In the genomic region with DNA sequence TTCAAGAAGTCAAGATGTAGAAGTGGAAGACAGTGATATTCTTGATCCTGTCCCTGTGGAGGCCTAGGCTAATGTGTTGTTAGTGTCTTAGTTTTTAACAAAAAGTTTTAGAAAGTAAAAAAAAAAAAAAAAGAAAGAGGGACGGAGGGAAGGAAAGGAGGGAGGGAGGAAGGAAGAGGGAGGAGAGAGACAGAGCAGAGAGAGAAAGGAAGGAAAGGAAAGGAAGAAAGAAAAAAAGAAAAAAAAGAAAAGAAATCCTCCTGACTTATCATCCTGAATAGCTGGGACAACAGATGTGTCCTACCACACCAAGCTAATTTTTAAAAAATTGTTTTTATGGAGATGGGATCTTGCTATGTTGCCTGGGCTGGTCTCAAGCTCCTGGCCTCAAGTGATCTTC, we compare ENCODE assay signal across 28 cellular contexts. TPM values are rescaled to one million over a fixed set of nuclear protein-coding genes. Genes with fewer than 3 reads are reported as not detected.
DNase-seq lines count a peak whose midpoint lies in the region; ATAC-seq and TF ChIP-seq lines count a peak whose summit lies in the region.
"Had no signal": no experiment of that assay in that cellular context is flagged by ENCODE, and none has a peak within 500 bp of the region (broad histone marks: within the 10 kb centered on the region; RNA-seq: fewer than 3 reads in every experiment).

No MANE protein-coding gene starts in this region.

- no peak for TF ChIP-seq CTCF in HEK293 (tag by site-specific recombination; IDR thresholded peaks at IDR 0.05)
- TF ChIP-seq CTCF in stomach (IDR thresholded peaks at IDR 0.05), result no peak
- TF ChIP-seq CTCF in endothelial cell (IDR thresholded peaks at IDR 0.05; ENCODE audit: unreplicated experiment), result no peak
- no peak for TF ChIP-seq CTCF in coronary artery (IDR thresholded peaks at IDR 0.05)

- H3K27ac ChIP-seq in HEK293 (ENCODE audit: extremely low read depth, low read depth, low read length) (no peak overlapping the region), stomach (peak overlapping the region; percentile 40 to 69 (median 68)), coronary artery (no peak overlapping the region)
- H3K27ac ChIP-seq: 22Rv1, KMS-11 had no signal

- no peak for TF ChIP-seq EP300 in stomach (IDR thresholded peaks at IDR 0.05)

- no peak for ATAC-seq in HG03175 (IDR thresholded peaks at IDR 0.05; ENCODE audit: unreplicated experiment)
- ATAC-seq: Panc1 had no signal

- H3K27me3 ChIP-seq in stomach, result no peaks in the 10 kb centered on the region
- H3K27me3 ChIP-seq: BE2C had no signal

- no peaks in the 10 kb centered on the region for H3K9me3 Mint-ChIP-seq in activated T-cell treated with anti-CD3 and anti-CD28 coated beads, Interleukin-2, amount 50 U/mL, for 24 hours
- no peaks in the 10 kb centered on the region for H3K9me3 Mint-ChIP-seq in dendritic cell treated with granulocyte-macrophage colony-stimulating factor and Interleukin-4, amounts not matched to agents 40 ng/mL and 50 ng/mL, for 4 days
- H3K9me3 Mint-ChIP-seq in endothelial cell (ENCODE audit: unreplicated experiment), result no peaks in the 10 kb centered on the region
- H3K9me3 Mint-ChIP-seq: CD4-positive, alpha-beta memory T cell had no signal

- POLR2A ChIA-PET in HEK293 (lab: Yijun Ruan, JAX), result interaction anchor here (0.7 kb wide), 1 partner anchor 343 kb away, joined by 3 read pairs; a partner anchor contains a TSS

- peak overlapping the region; percentile 22 for H3K27ac Mint-ChIP-seq in activated T-cell treated with anti-CD3 and anti-CD28 coated beads, Interleukin-2, amount 50 U/mL, for 24 hours
- H3K27ac Mint-ChIP-seq in dendritic cell treated with granulocyte-macrophage colony-stimulating factor and Interleukin-4, amounts not matched to agents 40 ng/mL and 50 ng/mL, for 4 days, result peak overlapping the region; percentile 25
- no peak overlapping the region for H3K27ac Mint-ChIP-seq in endothelial cell (ENCODE audit: unreplicated experiment)

- WGBS in stomach, 5 donors, result 38 to 79% (median 62%) methylated on average over 1 of the region's 1 CpG

- H3K36me3 Mint-ChIP-seq in activated T-cell treated with anti-CD3 and anti-CD28 coated beads, Interleukin-2, amount 50 U/mL, for 24 hours (ENCODE audit: low read depth), result peaks cover 16% of the 10 kb centered on the region
- H3K36me3 Mint-ChIP-seq in dendritic cell treated with granulocyte-macrophage colony-stimulating factor and Interleukin-4, amounts not matched to agents 40 ng/mL and 50 ng/mL, for 4 days (ENCODE audit: low read depth), result peaks cover 22% of the 10 kb centered on the region
- H3K36me3 Mint-ChIP-seq in endothelial cell (ENCODE audit: low read depth, unreplicated experiment), result no peaks in the 10 kb centered on the region

- H3K27me3 Mint-ChIP-seq in activated T-cell treated with anti-CD3 and anti-CD28 coated beads, Interleukin-2, amount 50 U/mL, for 24 hours, result no peaks in the 10 kb centered on the region
- no peaks in the 10 kb centered on the region for H3K27me3 Mint-ChIP-seq in dendritic cell treated with granulocyte-macrophage colony-stimulating factor and Interleukin-4, amounts not matched to agents 40 ng/mL and 50 ng/mL, for 4 days
- H3K27me3 Mint-ChIP-seq in endothelial cell (ENCODE audit: unreplicated experiment), result no peaks in the 10 kb centered on the region
- H3K27me3 Mint-ChIP-seq: CD4-positive, alpha-beta memory T cell had no signal

- TF ChIP-seq POLR2A in stomach (IDR thresholded peaks at IDR 0.05), result no peak

- H3K4me3 ChIP-seq in HEK293 (ENCODE audit: low read depth, low read length) (no peak overlapping the region), stomach (no peak overlapping the region), coronary artery (no peak overlapping the region)

- peaks cover 4 to 8% of the 10 kb centered on the region in 2 experiments; a peak in 2 of 3 replicates for H3K36me3 ChIP-seq in HEK293 (ENCODE audit: control insufficient read depth in 2 of 2, insufficient read depth in 1 of 2, low read length in 2 of 2)
- H3K36me3 ChIP-seq in stomach, result peaks cover 0 to 11% (median 9%) of the 10 kb centered on the region in 4 donors
- H3K36me3 ChIP-seq: BE2C had no signal

- no peaks in the 10 kb centered on the region for H3K4me1 ChIP-seq in HEK293 (ENCODE audit: control insufficient read depth, insufficient read depth, low read length)
- H3K4me1 ChIP-seq in stomach, result peaks cover 0 to 30% (median 13%) of the 10 kb centered on the region in 4 donors
- H3K4me1 ChIP-seq: BE2C, Caco-2 had no signal

- no peak overlapping the region for H3K4me3 Mint-ChIP-seq in activated T-cell treated with anti-CD3 and anti-CD28 coated beads, Interleukin-2, amount 50 U/mL, for 24 hours
- H3K4me3 Mint-ChIP-seq in dendritic cell treated with granulocyte-macrophage colony-stimulating factor and Interleukin-4, amounts not matched to agents 40 ng/mL and 50 ng/mL, for 4 days, result no peak overlapping the region
- no peak overlapping the region for H3K4me3 Mint-ChIP-seq in endothelial cell (ENCODE audit: unreplicated experiment)
- H3K4me3 Mint-ChIP-seq: CD4-positive, alpha-beta memory T cell had no signal

- H3K9me3 ChIP-seq in HEK293 (ENCODE audit: control insufficient read depth, insufficient read depth, low read depth, low read length) (no peaks in the 10 kb centered on the region), stomach (no peaks in the 10 kb centered on the region)
- H3K9me3 ChIP-seq: BE2C, Caco-2 had no signal

- DNase-seq in activated T-cell treated with anti-CD3 and anti-CD28 coated beads, Interleukin-2, amount 50 U/mL, for 24 hours, result no peak
- DNase-seq in activated T-cell treated with anti-CD3 and anti-CD28 coated beads, Interleukin-2, amount 50 U/mL, for 48 hours, result no peak
- DNase-seq in stomach, result no peak
- DNase-seq in endothelial cell (ENCODE audit: low spot score), result no peak
- no peak for DNase-seq in coronary artery (ENCODE audit: low spot score)
- DNase-seq: ACHN; BE2C; Caco-2; CD4-positive, alpha-beta memory T cell; DMS 273 treated with DMSO at 0.1 percent for 48 hours; DMS79; GF-D8; HCEC 1CT; IMR-90; MM.1S; NCI-H1694 treated with DMSO at 0.1 percent for 48 hours; NCI-H2081 treated with DMSO at 0.1 percent for 48 hours; NCI-H2171; NCI-H226; NCI-H510A; NCI-H69; SHP77 treated with DMSO at 0.1 percent for 48 hours had no signal

- intact Hi-C loops in dendritic cell treated with granulocyte-macrophage colony-stimulating factor and Interleukin-4, amounts not matched to agents 40 ng/mL and 50 ng/mL, for 4 days (cut with micrococcal nuclease), result no loop called here
- intact Hi-C loops in stomach (cut with DNase I; ENCODE audit: low total_unique reads), result no loop called here

- CTCF ChIA-PET in HEK293 (lab: Yijun Ruan, JAX), result interaction anchor here (0.6 to 1.1 kb wide), 3 partner anchors 15 to 145 kb away, joined by 3 read pairs; no protein-coding TSS in a partner anchor

- peaks cover 8% of the 10 kb centered on the region for H3K4me1 Mint-ChIP-seq in activated T-cell treated with anti-CD3 and anti-CD28 coated beads, Interleukin-2, amount 50 U/mL, for 24 hours (ENCODE audit: low read depth)
- peaks cover 6% of the 10 kb centered on the region for H3K4me1 Mint-ChIP-seq in dendritic cell treated with granulocyte-macrophage colony-stimulating factor and Interleukin-4, amounts not matched to agents 40 ng/mL and 50 ng/mL, for 4 days (ENCODE audit: low read depth)
- H3K4me1 Mint-ChIP-seq in endothelial cell (ENCODE audit: unreplicated experiment), result peaks cover 4% of the 10 kb centered on the region

TF ChIP-seq in HEK293, 187 proteins besides CTCF, POLR2A, EP300 and RAD21:
- no peak for TF ChIP-seq ZBTB1 (tag by site-specific recombination; IDR thresholded peaks at IDR 0.05)
- TF ChIP-seq, protein P1, sequence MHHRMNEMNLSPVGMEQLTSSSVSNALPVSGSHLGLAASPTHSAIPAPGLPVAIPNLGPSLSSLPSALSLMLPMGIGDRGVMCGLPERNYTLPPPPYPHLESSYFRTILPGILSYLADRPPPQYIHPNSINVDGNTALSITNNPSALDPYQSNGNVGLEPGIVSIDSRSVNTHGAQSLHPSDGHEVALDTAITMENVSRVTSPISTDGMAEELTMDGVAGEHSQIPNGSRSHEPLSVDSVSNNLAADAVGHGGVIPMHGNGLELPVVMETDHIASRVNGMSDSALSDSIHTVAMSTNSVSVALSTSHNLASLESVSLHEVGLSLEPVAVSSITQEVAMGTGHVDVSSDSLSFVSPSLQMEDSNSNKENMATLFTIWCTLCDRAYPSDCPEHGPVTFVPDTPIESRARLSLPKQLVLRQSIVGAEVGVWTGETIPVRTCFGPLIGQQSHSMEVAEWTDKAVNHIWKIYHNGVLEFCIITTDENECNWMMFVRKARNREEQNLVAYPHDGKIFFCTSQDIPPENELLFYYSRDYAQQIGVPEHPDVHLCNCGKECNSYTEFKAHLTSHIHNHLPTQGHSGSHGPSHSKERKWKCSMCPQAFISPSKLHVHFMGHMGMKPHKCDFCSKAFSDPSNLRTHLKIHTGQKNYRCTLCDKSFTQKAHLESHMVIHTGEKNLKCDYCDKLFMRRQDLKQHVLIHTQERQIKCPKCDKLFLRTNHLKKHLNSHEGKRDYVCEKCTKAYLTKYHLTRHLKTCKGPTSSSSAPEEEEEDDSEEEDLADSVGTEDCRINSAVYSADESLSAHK (tag by site-specific recombination; IDR thresholded peaks at IDR 0.05), result no peak
- peak; percentile 84 for TF ChIP-seq PRDM1 (tag by site-specific recombination; IDR thresholded peaks at IDR 0.05)
- TF ChIP-seq ZNF366 (tag by site-specific recombination; conservative IDR thresholded peaks at IDR 0.05), result peak; percentile 72

RNA-seq across cellular contexts. Expression of a gene that starts 24.6 kb away (rescaled TPM):
- total RNA-seq in stomach, result 10 to 100 TPM; 20.4 to 40.0 (median 25.0) TPM
- polyA plus RNA-seq in stomach, result 10 to 100 TPM; 14.1 to 15.1 (median 14.5) TPM
- total RNA-seq in endothelial cell (ENCODE audit: unreplicated experiment), result 56.6 TPM

Comparison
In these comparisons a context has a peak if more than half of its experiments do, and no peak if none do; other contexts are left out.
1. H3K27ac ChIP-seq: peak in stomach (5 of 5); none in HEK293 (single experiment) and coronary artery (0 of 2).